In genomic region chr17:82571855-82572254, GRCh38 we compare ENCODE assay signal across 19 cellular contexts. TPM values are rescaled to one million over a fixed set of nuclear protein-coding genes. Genes with fewer than 3 reads are reported as not detected.
DNase-seq lines count a peak whose midpoint lies in the region; ATAC-seq, FAIRE-seq and TF ChIP-seq lines count a peak whose summit lies in the region.
"Had no signal": no experiment of that assay in that cellular context is flagged by ENCODE, and none has a peak within 500 bp of the region (broad histone marks: within the 10 kb centered on the region; RNA-seq: fewer than 3 reads in every experiment).

No MANE protein-coding gene starts in this region.

- H3K27me3 ChIP-seq in OCI-LY1 (ENCODE audit: insufficient read depth, low read length) = no peaks in the 10 kb centered on the region
- H3K27me3 ChIP-seq in endodermal cell (ENCODE audit: control insufficient read depth, insufficient read depth, low read length, poor library complexity, severe bottlenecking) = no peaks in the 10 kb centered on the region

- no peaks in the 10 kb centered on the region for H3K9me3 ChIP-seq in OCI-LY1 (ENCODE audit: low read length)
- no peaks in the 10 kb centered on the region for H3K9me3 ChIP-seq in endodermal cell (ENCODE audit: control insufficient read depth, low read length)

- H3K4me3 ChIP-seq in OCI-LY1 (ENCODE audit: low read depth, low read length, poor library complexity, severe bottlenecking) (no peak overlapping the region), endodermal cell (ENCODE audit: low read length) (no peak overlapping the region)
- H3K4me3 ChIP-seq: GM23248 had no signal

- no peak overlapping the region for H3K9ac ChIP-seq in OCI-LY1 (ENCODE audit: low read length)
- H3K9ac ChIP-seq in endodermal cell (ENCODE audit: extremely low read depth, low read length, poor library complexity, severe bottlenecking) = no peak overlapping the region
- H3K9ac ChIP-seq: GM23248 had no signal

- no peaks in the 10 kb centered on the region for H3K4me1 Mint-ChIP-seq in CD14-positive monocyte
- H3K4me1 Mint-ChIP-seq in endodermal cell = peaks cover 6% of the 10 kb centered on the region
- no peaks in the 10 kb centered on the region for H3K4me1 Mint-ChIP-seq in neural crest cell
- H3K4me1 Mint-ChIP-seq in activated CD8-positive, alpha-beta memory T cell treated with anti-CD3 and anti-CD28 coated beads, Interleukin-2, amount 10 ng/mL, durations not matched to agents 7 days and 5 days = no peaks in the 10 kb centered on the region
- H3K4me1 Mint-ChIP-seq: B cell had no signal

- H3K27me3 Mint-ChIP-seq in CD14-positive monocyte (ENCODE audit: low read depth in 3 of 3) (no peaks in the 10 kb centered on the region), endodermal cell (ENCODE audit: insufficient read depth) (no peaks in the 10 kb centered on the region), neural crest cell (ENCODE audit: low read depth) (no peaks in the 10 kb centered on the region)
- H3K27me3 Mint-ChIP-seq in activated CD8-positive, alpha-beta memory T cell treated with anti-CD3 and anti-CD28 coated beads, Interleukin-2, amount 10 ng/mL, durations not matched to agents 7 days and 5 days = no peaks in the 10 kb centered on the region
- H3K27me3 Mint-ChIP-seq: B cell; CD4-positive, alpha-beta memory T cell had no signal

- TF ChIP-seq CTCF in CD14-positive monocyte (IDR thresholded peaks at IDR 0.05) = no peak
- TF ChIP-seq CTCF in OCI-LY1 (IDR thresholded peaks at IDR 0.05; ENCODE audit: low read length) = no peak
- TF ChIP-seq CTCF in endodermal cell (conservative IDR thresholded peaks at IDR 0.05) = no peak
- no peak for TF ChIP-seq CTCF in neural crest cell (conservative IDR thresholded peaks at IDR 0.05)

- H4K20me1 ChIP-seq in OCI-LY1 (ENCODE audit: insufficient read depth, low read length) = no peaks in the 10 kb centered on the region

- H3F3A ChIP-seq in OCI-LY1 (ENCODE audit: insufficient read depth, low read length) = no peaks in the 10 kb centered on the region

- peaks cover 34% of the 10 kb centered on the region for H3K4me1 ChIP-seq in OCI-LY1 (ENCODE audit: insufficient read depth, low read length, severe bottlenecking)
- no peaks in the 10 kb centered on the region for H3K4me1 ChIP-seq in endodermal cell (ENCODE audit: control insufficient read depth, insufficient read depth, low read length)

- H3K4me2 ChIP-seq in OCI-LY1 (ENCODE audit: low read length) = no peak overlapping the region

- intact Hi-C loops in CD14-positive monocyte (cut with micrococcal nuclease) = no loop called here

- no peak overlapping the region for H2AFZ ChIP-seq in OCI-LY1 (ENCODE audit: low read length)
- H2AFZ ChIP-seq: GM23248 had no signal

- DNase-seq in CD14-positive monocyte (ENCODE audit: low spot score) (no peak), endodermal cell (no peak), neural crest cell (ENCODE audit: low read depth, low spot score) (no peak), frontal cortex (ENCODE audit: low spot score in 2 of 2) (no peak), NCI-H187 (lab: John Stamatoyannopoulos, UW) (no peak)
- no peak for DNase-seq in activated CD8-positive, alpha-beta memory T cell treated with anti-CD3 and anti-CD28 coated beads, Interleukin-2, amount 10 ng/mL, durations not matched to agents 7 days and 5 days
- DNase-seq: C1 segment of cervical spinal cord; CD4-positive, alpha-beta memory T cell; DMS79 treated with DMSO at 0.1 percent for 48 hours; EL; GM23248; H7 had no signal

- CTCF ChIA-PET in activated CD8-positive, alpha-beta memory T cell treated with anti-CD3 and anti-CD28 coated beads, Interleukin-2, amount 10 ng/mL, durations not matched to agents 7 days and 5 days (lab: Charles Lee) = no interaction called here

- no peaks in the 10 kb centered on the region for H3K79me2 ChIP-seq in OCI-LY1 (ENCODE audit: insufficient read depth, low read length)

- H3K9me2 ChIP-seq in OCI-LY1 (ENCODE audit: low read depth, low read length) = no peaks in the 10 kb centered on the region

- H3K36me3 ChIP-seq in OCI-LY1 (ENCODE audit: insufficient read depth, low read length) = peaks cover 96% of the 10 kb centered on the region
- H3K36me3 ChIP-seq in endodermal cell (ENCODE audit: control insufficient read depth, insufficient read depth, low read length) = peaks cover 86% of the 10 kb centered on the region

- 97 to 98% methylated on average over 5 to 6 of the region's 6 CpGs for WGBS in endodermal cell (ENCODE audit: insufficient coverage in 1 of 2, insufficient read length in 1 of 2), 2 experiments

- FAIRE-seq in frontal cortex (lab: Jason Lieb, UNC) = no peak
- FAIRE-seq: A204.1, G401.6, GM12891, HTR-8/SVneo had no signal

- H3K27ac ChIP-seq in OCI-LY1 (ENCODE audit: low read depth, low read length, poor library complexity, severe bottlenecking) (peak overlapping the region; percentile 5), endodermal cell (ENCODE audit: low read depth, low read length) (no peak overlapping the region)
- H3K27ac ChIP-seq: GM23248 had no signal

- no peaks in the 10 kb centered on the region for H3K9me3 Mint-ChIP-seq in CD14-positive monocyte
- H3K9me3 Mint-ChIP-seq in endodermal cell = no peaks in the 10 kb centered on the region
- H3K9me3 Mint-ChIP-seq in neural crest cell = no peaks in the 10 kb centered on the region
- no peaks in the 10 kb centered on the region for H3K9me3 Mint-ChIP-seq in activated CD8-positive, alpha-beta memory T cell treated with anti-CD3 and anti-CD28 coated beads, Interleukin-2, amount 10 ng/mL, durations not matched to agents 7 days and 5 days (ENCODE audit: low read depth)
- H3K9me3 Mint-ChIP-seq: CD4-positive, alpha-beta memory T cell had no signal

- peaks cover 76 to 92% of the 10 kb centered on the region in 2 donors for H3K36me3 Mint-ChIP-seq in CD14-positive monocyte
- H3K36me3 Mint-ChIP-seq in endodermal cell (ENCODE audit: low read depth) = peaks cover 66% of the 10 kb centered on the region
- peaks cover 9% of the 10 kb centered on the region for H3K36me3 Mint-ChIP-seq in neural crest cell (ENCODE audit: low read depth)
- peaks cover 26% of the 10 kb centered on the region for H3K36me3 Mint-ChIP-seq in activated CD8-positive, alpha-beta memory T cell treated with anti-CD3 and anti-CD28 coated beads, Interleukin-2, amount 10 ng/mL, durations not matched to agents 7 days and 5 days

- no peak overlapping the region for H3K4me3 Mint-ChIP-seq in CD14-positive monocyte
- H3K4me3 Mint-ChIP-seq in endodermal cell = no peak overlapping the region
- no peak overlapping the region for H3K4me3 Mint-ChIP-seq in neural crest cell
- no peak overlapping the region for H3K4me3 Mint-ChIP-seq in activated CD8-positive, alpha-beta memory T cell treated with anti-CD3 and anti-CD28 coated beads, Interleukin-2, amount 10 ng/mL, durations not matched to agents 7 days and 5 days
- H3K4me3 Mint-ChIP-seq: B cell; CD4-positive, alpha-beta memory T cell had no signal

- ATAC-seq in activated CD8-positive, alpha-beta memory T cell treated with anti-CD3 and anti-CD28 coated beads, Interleukin-2, amount 10 ng/mL, durations not matched to agents 7 days and 5 days = no peak
- ATAC-seq in HG02763 (IDR thresholded peaks at IDR 0.05; ENCODE audit: unreplicated experiment) = no peak

- H3K27ac Mint-ChIP-seq in CD14-positive monocyte (peak overlapping the region in 4 of 7 donors; percentile 5 to 65 (median 34)), endodermal cell (peak overlapping the region; percentile 13), neural crest cell (ENCODE audit: unreplicated experiment) (peak overlapping the region; percentile 81)
- no peak overlapping the region for H3K27ac Mint-ChIP-seq in activated CD8-positive, alpha-beta memory T cell treated with anti-CD3 and anti-CD28 coated beads, Interleukin-2, amount 10 ng/mL, durations not matched to agents 7 days and 5 days
- H3K27ac Mint-ChIP-seq: B cell had no signal

RNA-seq across cellular contexts. Expression of gene FOXK2, which starts 52.3 kb away (rescaled TPM):
- 1 to 10 TPM; 3.5 to 4.7 TPM for polyA plus RNA-seq in CD14-positive monocyte
- total RNA-seq in endodermal cell (10 to 100 TPM; 67.2 to 68.1 TPM), neural crest cell (84.3 and 92.2 TPM in 2 replicates), frontal cortex (40.8 TPM)
- polyA plus RNA-seq in endodermal cell (2013, experiment 1 of 2) = 58.7 TPM
- 53.1 TPM for polyA plus RNA-seq in endodermal cell (2013, experiment 2 of 2)
- total RNA-seq in activated CD8-positive, alpha-beta memory T cell treated with anti-CD3 and anti-CD28 coated beads, Interleukin-2, amount 10 ng/mL, durations not matched to agents 7 days and 5 days = 10 to 100 TPM; 81.7 to 85.1 TPM
